ENCODE assay signal across 1 cellular context in genomic region chr13:75537401-75538365, GRCh38.
TF ChIP-seq lines count a peak whose summit lies in the region.

Gene COMMD6, minus strand, starts transcription at chr13:75537841. Its CDS starts 36 bp downstream, at chr13:75537805.

TF ChIP-seq in K562, 482 proteins besides CTCF, POLR2A, EP300 and RAD21 (continued from another document and continues in another):
- TF ChIP-seq ZBTB40 (IDR thresholded peaks at IDR 0.05) (peak; percentile 65), ZBTB40 (CRISPR knock-in tag; IDR thresholded peaks at IDR 0.05) (no peak), POLR2AphosphoS5 (IDR thresholded peaks at IDR 0.05; ENCODE audit: control insufficient read depth, insufficient read depth, low read depth, low read length) (0 out of 2 replicates have a peak, but pooled peaks have one; percentile 39), POLR2B (IDR thresholded peaks at IDR 0.05; ENCODE audit: low read depth, partially characterized antibody) (peak; percentile 59), KDM5B (IDR thresholded peaks at IDR 0.05; ENCODE audit: insufficient replicate concordance, low read depth, low read length) (peak; percentile 88), SPI1 (IDR thresholded peaks at IDR 0.05; ENCODE audit: borderline replicate concordance, low read depth, low read length) (peak; percentile 71), ESRRA (IDR thresholded peaks at IDR 0.05; ENCODE audit: borderline replicate concordance, low read depth) (peak; percentile 24; the same call in 1 of the 2 replicates), CC2D1A (IDR thresholded peaks at IDR 0.05) (no peak), MLX (CRISPR knock-in tag; conservative IDR thresholded peaks at IDR 0.05) (no peak), ZNF57 (CRISPR knock-in tag; IDR thresholded peaks at IDR 0.05) (no peak), ELF2 (CRISPR knock-in tag; IDR thresholded peaks at IDR 0.05) (peak; percentile 88), ETS1 (conservative IDR thresholded peaks at IDR 0.05; ENCODE audit: control insufficient read depth, low read depth, low read length) (no peak), MAFF (IDR thresholded peaks at IDR 0.05; ENCODE audit: low read length) (peak; percentile 61), RBM25 (IDR thresholded peaks at IDR 0.05; ENCODE audit: low read depth, low read length, severe bottlenecking) (no peak), ELF1 (tag; IDR thresholded peaks at IDR 0.05) (peak; percentile 88), NBN (IDR thresholded peaks at IDR 0.05; ENCODE audit: low read depth) (0 out of 2 replicates have a peak, but pooled peaks have one; percentile 17), SREBF2 (CRISPR knock-in tag; IDR thresholded peaks at IDR 0.05) (no peak), CREB3L1 (IDR thresholded peaks at IDR 0.05; ENCODE audit: borderline replicate concordance, low read depth) (peak; percentile 73), MGA (IDR thresholded peaks at IDR 0.05) (peak; percentile 80), TAF9B (IDR thresholded peaks at IDR 0.05; ENCODE audit: partially characterized antibody) (peak; percentile 46), JUND (IDR thresholded peaks at IDR 0.05; ENCODE audit: borderline replicate concordance, low read depth, low read length) (peak; percentile 91), JUND (tag; IDR thresholded peaks at IDR 0.05; ENCODE audit: borderline replicate concordance, low read depth, low read length) (no peak), L3MBTL2 (IDR thresholded peaks at IDR 0.05) (peak; percentile 75), ATF3 (IDR thresholded peaks at IDR 0.05) (peak; percentile 26; the same call in 1 of the 2 replicates), ATF3 (CRISPR knock-in tag; conservative IDR thresholded peaks at IDR 0.05) (no peak), MEIS2 (IDR thresholded peaks at IDR 0.05; ENCODE audit: partially characterized antibody) (no peak), ATF7 (IDR thresholded peaks at IDR 0.05) (peak; percentile 99), RBFOX2 (IDR thresholded peaks at IDR 0.05; ENCODE audit: low read depth, low read length) (peak; percentile 84), HDAC1 (IDR thresholded peaks at IDR 0.05) (0 out of 4 replicates have a peak, but pooled peaks of 1 of the 2 experiments have one; percentile 28), ZNF707 (CRISPR knock-in tag; conservative IDR thresholded peaks at IDR 0.05) (no peak), DNMT1 (IDR thresholded peaks at IDR 0.05) (no peak), MYNN (IDR thresholded peaks at IDR 0.05) (no peak), MYNN (CRISPR knock-in tag; IDR thresholded peaks at IDR 0.05) (no peak), CCNT2 (IDR thresholded peaks at IDR 0.05; ENCODE audit: borderline replicate concordance, extremely low read depth, insufficient read length, low read depth, low read length) (no peak), MBD2 (IDR thresholded peaks at IDR 0.05; ENCODE audit: borderline replicate concordance, low read depth) (peak; percentile 84; the same call in 1 of the 2 replicates)
